In the genomic region with DNA sequence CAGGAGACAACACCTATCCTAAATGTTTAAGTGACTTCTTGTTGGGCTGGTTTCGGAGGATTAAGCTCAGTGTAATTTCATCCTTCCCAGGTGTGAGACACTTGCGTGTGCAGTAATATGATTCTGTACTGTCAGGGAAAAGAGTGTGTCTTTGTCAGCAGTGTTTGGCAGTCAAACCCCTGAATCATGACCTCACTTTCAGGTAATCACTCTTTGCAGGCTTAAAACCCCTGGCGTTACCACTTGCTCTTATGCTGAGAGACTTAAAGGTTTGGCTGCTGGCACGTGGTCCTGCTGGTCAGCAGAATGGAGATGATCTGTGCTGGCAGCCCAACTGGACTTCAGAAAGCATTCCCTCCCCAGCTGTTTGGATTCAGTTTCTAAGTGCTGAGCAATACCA, we compare ENCODE assay signal across 17 cellular contexts. TPM values are rescaled to one million over a fixed set of nuclear protein-coding genes. Genes with fewer than 3 reads are reported as not detected.
DNase-seq lines count a peak whose midpoint lies in the region; ATAC-seq and TF ChIP-seq lines count a peak whose summit lies in the region.
"Had no signal": no experiment of that assay in that cellular context is flagged by ENCODE, and none has a peak within 500 bp of the region (broad histone marks: within the 10 kb centered on the region; RNA-seq: fewer than 3 reads in every experiment).

No MANE protein-coding gene starts in this region.

- no peak overlapping the region for H4K8ac ChIP-seq in mesenchymal stem cell (ENCODE audit: low read length)

- intact Hi-C loops in upper lobe of right lung (cut with DNase I), result no loop called here
- intact Hi-C loops in heart right ventricle (cut with DNase I), result no loop called here
- intact Hi-C loops in Caco-2 (cut with micrococcal nuclease; ENCODE audit: unreplicated experiment), result no loop called here

- H3K79me1 ChIP-seq in mesenchymal stem cell (replicated peaks; ENCODE audit: low read length, poor library complexity, severe bottlenecking), result no peaks in the 10 kb centered on the region

- no peak overlapping the region for H3K4ac ChIP-seq in mesenchymal stem cell (ENCODE audit: low read depth in 1 of 2, low read length in 2 of 2)

- no peak overlapping the region for H2AFZ ChIP-seq in mesenchymal stem cell (ENCODE audit: low read depth, low read length)

- H2BK12ac ChIP-seq in mesenchymal stem cell (ENCODE audit: low read length in 2 of 2), result no peak overlapping the region

- TF ChIP-seq CTCF in upper lobe of right lung (IDR thresholded peaks at IDR 0.05), result no peak
- TF ChIP-seq CTCF in heart right ventricle (IDR thresholded peaks at IDR 0.05), result no peak
- no peak for TF ChIP-seq CTCF in Caco-2 (IDR thresholded peaks at IDR 0.05; ENCODE audit: insufficient read depth in 1 of 2, low read depth in 1 of 2, low read length in 1 of 2, severe bottlenecking in 1 of 2, unreplicated experiment in 1 of 2)

- 56 to 59% methylated on average over 4 of the region's 4 CpGs for WGBS in heart right ventricle, 2 donors
- 86% methylated on average over 2 of the region's 4 CpGs for WGBS in mesenchymal stem cell

- no peak overlapping the region for H2BK120ac ChIP-seq in mesenchymal stem cell (ENCODE audit: low read depth, low read length)

- no peaks in the 10 kb centered on the region for H3K36me3 ChIP-seq in upper lobe of right lung
- H3K36me3 ChIP-seq in heart right ventricle, result no peaks in the 10 kb centered on the region
- no peaks in the 10 kb centered on the region for H3K36me3 ChIP-seq in Caco-2 (ENCODE audit: control insufficient read depth, insufficient read depth, low read length)
- no peaks in the 10 kb centered on the region for H3K36me3 ChIP-seq in mesenchymal stem cell (ENCODE audit: control insufficient read depth in 1 of 2, insufficient read depth in 2 of 2, low read depth in 1 of 2, low read length in 2 of 2)
- H3K36me3 ChIP-seq: stomach had no signal

- no TSS peak for BruUV-seq in Caco-2 (replicated peaks; lab: Mats Ljungman, UMichigan)

- no peak overlapping the region for H2BK5ac ChIP-seq in mesenchymal stem cell (ENCODE audit: low read depth, low read length, poor library complexity, severe bottlenecking)

- DNase-seq in NCI-H82 (lab: John Stamatoyannopoulos, UW) (peak; percentile 47), NCI-H82 treated with DMSO at 0.1 percent for 48 hours (lab: John Stamatoyannopoulos, UW; ENCODE audit: unreplicated experiment) (no peak), RPMI8226 (peak; percentile 57), iPS-NIHi11 (ENCODE audit: low spot score) (peak; percentile 19), upper lobe of right lung (no peak), heart right ventricle (no peak), Caco-2 (no peak), mesenchymal stem cell (no peak)
- DNase-seq: activated CD8-positive, alpha-beta memory T cell treated with anti-CD3 and anti-CD28 coated beads, Interleukin-2, amount 10 ng/mL, durations not matched to agents 7 days and 5 days; activated effector memory CD4-positive, alpha-beta T cell treated with Interleukin-2 at 50 U/mL for 16 hours; CD4-positive, alpha-beta T cell; mesendoderm; NCI-H1436 treated with DMSO at 0.1 percent for 48 hours; Right ventricle myocardium superior; stomach; T-helper 1 cell had no signal

- peaks cover 15% of the 10 kb centered on the region for H3K9me3 Mint-ChIP-seq in Caco-2 (ENCODE audit: unreplicated experiment)
- H3K9me3 Mint-ChIP-seq: CD4-positive, alpha-beta T cell; WTC11 had no signal

- H3K4me2 ChIP-seq in mesenchymal stem cell (ENCODE audit: low read length, poor library complexity, severe bottlenecking), result no peak overlapping the region

- no peak overlapping the region for H3K4me3 ChIP-seq in upper lobe of right lung
- H3K4me3 ChIP-seq in heart right ventricle, result no peak overlapping the region
- H3K4me3 ChIP-seq in Caco-2 (ENCODE audit: low read depth, low read length), result no peak overlapping the region
- H3K4me3 ChIP-seq in mesenchymal stem cell (ENCODE audit: insufficient read depth in 1 of 2, low read depth in 1 of 2, low read length in 2 of 2), result no peak overlapping the region
- H3K4me3 ChIP-seq: stomach had no signal

- H3K4me1 Mint-ChIP-seq in Caco-2 (ENCODE audit: low read depth, unreplicated experiment), result peaks cover 14% of the 10 kb centered on the region
- H3K4me1 Mint-ChIP-seq: activated CD8-positive, alpha-beta memory T cell treated with anti-CD3 and anti-CD28 coated beads, Interleukin-2, amount 10 ng/mL, durations not matched to agents 7 days and 5 days had no signal

- H3K4me1 ChIP-seq in upper lobe of right lung (peaks cover 8% of the 10 kb centered on the region), heart right ventricle (peaks cover 0 to 13% (median 0%) of the 10 kb centered on the region in 9 donors), Caco-2 (0 out of 2 replicates have a peak, but pooled peaks cover 14% of the 10 kb centered on the region), mesenchymal stem cell (ENCODE audit: control insufficient read depth, insufficient read depth, low read depth, low read length) (no peaks in the 10 kb centered on the region)

- H2AK5ac ChIP-seq in mesenchymal stem cell (ENCODE audit: low read length, severe bottlenecking), result no peak overlapping the region

- H2BK15ac ChIP-seq in mesenchymal stem cell (ENCODE audit: low read depth, poor library complexity, severe bottlenecking), result no peak overlapping the region

- H3K9me3 ChIP-seq in upper lobe of right lung (no peaks in the 10 kb centered on the region), heart right ventricle (no peaks in the 10 kb centered on the region), Caco-2 (no peaks in the 10 kb centered on the region), mesenchymal stem cell (ENCODE audit: control insufficient read depth, low read length) (peaks cover 6% of the 10 kb centered on the region)
- H3K9me3 ChIP-seq: stomach had no signal

- no peak overlapping the region for H3K18ac ChIP-seq in mesenchymal stem cell (ENCODE audit: low read depth in 1 of 2, low read length in 2 of 2)

- H3K27me3 ChIP-seq in upper lobe of right lung (no peaks in the 10 kb centered on the region), heart right ventricle (no peaks in the 10 kb centered on the region), Caco-2 (replicated peaks; ENCODE audit: control insufficient read depth, insufficient read depth, low read length) (no peaks in the 10 kb centered on the region), mesenchymal stem cell (ENCODE audit: control insufficient read depth in 1 of 2, insufficient read depth in 1 of 2, low read length in 2 of 2) (no peaks in the 10 kb centered on the region)
- H3K27me3 ChIP-seq: stomach had no signal

- H3K9ac ChIP-seq in mesenchymal stem cell (ENCODE audit: low read length), result no peak overlapping the region

- H3K14ac ChIP-seq in mesenchymal stem cell (ENCODE audit: low read length in 2 of 2), result no peak overlapping the region

- no peak overlapping the region for H3K27ac Mint-ChIP-seq in Caco-2 (ENCODE audit: unreplicated experiment)
- H3K27ac Mint-ChIP-seq: activated CD8-positive, alpha-beta memory T cell treated with anti-CD3 and anti-CD28 coated beads, Interleukin-2, amount 10 ng/mL, durations not matched to agents 7 days and 5 days; CD4-positive, alpha-beta T cell; WTC11 had no signal

- ATAC-seq in upper lobe of right lung (no peak), heart right ventricle (no peak)
- ATAC-seq: activated CD8-positive, alpha-beta memory T cell treated with anti-CD3 and anti-CD28 coated beads, Interleukin-2, amount 10 ng/mL, durations not matched to agents 7 days and 5 days; WTC11 had no signal

- CTCF ChIA-PET in Caco-2 (lab: Charles Lee), result no interaction called here

- peak overlapping the region; percentile 49 for H3K27ac ChIP-seq in upper lobe of right lung
- H3K27ac ChIP-seq in heart right ventricle, result no peak overlapping the region
- H3K27ac ChIP-seq in mesenchymal stem cell (ENCODE audit: low read length, poor library complexity, severe bottlenecking), result no peak overlapping the region
- H3K27ac ChIP-seq: stomach had no signal

- no peaks in the 10 kb centered on the region for H3K36me3 Mint-ChIP-seq in Caco-2 (ENCODE audit: insufficient read depth, unreplicated experiment)
- H3K36me3 Mint-ChIP-seq: activated CD8-positive, alpha-beta memory T cell treated with anti-CD3 and anti-CD28 coated beads, Interleukin-2, amount 10 ng/mL, durations not matched to agents 7 days and 5 days had no signal

- POLR2A ChIA-PET in Caco-2 (lab: Charles Lee), result no interaction called here

- H3K27me3 Mint-ChIP-seq in Caco-2 (ENCODE audit: insufficient read depth, unreplicated experiment), result no peaks in the 10 kb centered on the region
- H3K27me3 Mint-ChIP-seq: CD4-positive, alpha-beta T cell had no signal

- H4K91ac ChIP-seq in mesenchymal stem cell (ENCODE audit: low read length), result no peak overlapping the region

- no peak overlapping the region for H3K23ac ChIP-seq in mesenchymal stem cell (ENCODE audit: low read length in 2 of 2)

- no peak overlapping the region for H3K4me3 Mint-ChIP-seq in Caco-2 (ENCODE audit: unreplicated experiment)
- H3K4me3 Mint-ChIP-seq: activated CD8-positive, alpha-beta memory T cell treated with anti-CD3 and anti-CD28 coated beads, Interleukin-2, amount 10 ng/mL, durations not matched to agents 7 days and 5 days; CD4-positive, alpha-beta T cell; WTC11 had no signal

RNA-seq across cellular contexts. Expression of a gene that starts 56.1 kb away (rescaled TPM):
- total RNA-seq in upper lobe of right lung, result 26.5 TPM
- 10 to 100 TPM; 22.8 to 34.9 (median 31.1) TPM for total RNA-seq in heart right ventricle
- 10 to 100 TPM; 17.2 to 21.3 TPM for polyA plus RNA-seq in heart right ventricle
- 19.8 and 21.1 TPM in 2 replicates for total RNA-seq in Caco-2 (2022)
- 18.4 TPM for polyA plus RNA-seq in mesenchymal stem cell (2013, experiment 1 of 2)
- polyA plus RNA-seq in mesenchymal stem cell (2013, experiment 2 of 2), result 19.8 TPM

RNA-seq across cellular contexts. Expression of a gene that starts 56.4 kb away (rescaled TPM):
- total RNA-seq in upper lobe of right lung, result 40.8 TPM
- total RNA-seq in heart right ventricle, result 100 to 1,000 TPM; 108 to 203 (median 177) TPM
- 10 to 100 TPM; 52.7 to 58.4 TPM for polyA plus RNA-seq in heart right ventricle
- total RNA-seq in Caco-2 (2022), result 78.5 and 85.4 TPM in 2 replicates
- 38.5 TPM for polyA plus RNA-seq in mesenchymal stem cell (2013, experiment 1 of 2)
- 39.2 TPM for polyA plus RNA-seq in mesenchymal stem cell (2013, experiment 2 of 2)

Comparison
In these comparisons a context has a peak if more than half of its experiments do, and no peak if none do; other contexts are left out.
1. DNase-seq: peak in NCI-H82 (single experiment), RPMI8226 (single experiment) and iPS-NIHi11 (single experiment); none in NCI-H82 treated with DMSO at 0.1 percent for 48 hours (single experiment), upper lobe of right lung (single experiment), heart right ventricle (0 of 2), Caco-2 (0 of 2) and mesenchymal stem cell (single experiment).